Comparison of ENCODE assay signal across 9 cellular contexts in genomic region chr7:45917658-45918057, GRCh38. TPM values are rescaled to one million over a fixed set of nuclear protein-coding genes. Genes with fewer than 3 reads are reported as not detected.
DNase-seq lines count a peak whose midpoint lies in the region; ATAC-seq and TF ChIP-seq lines count a peak whose summit lies in the region.
"Had no signal": no experiment of that assay in that cellular context is flagged by ENCODE, and none has a peak within 500 bp of the region (broad histone marks: within the 10 kb centered on the region; RNA-seq: fewer than 3 reads in every experiment).

No MANE protein-coding gene starts in this region.

- H3K27me3 Mint-ChIP-seq in HFFc6 (ENCODE audit: insufficient read depth): no peaks in the 10 kb centered on the region
- H3K27me3 Mint-ChIP-seq in activated B cell treated with CpG ODN at 0.5 μM for 24 hours: peaks cover 55% of the 10 kb centered on the region

- DNase-seq in NCI-H2081 (lab: John Stamatoyannopoulos, UW) (peak; percentile 58 to 66), NCI-H2081 treated with DMSO at 0.1 percent for 48 hours (lab: John Stamatoyannopoulos, UW) (no peak), HFFc6 (peak; percentile 68), NCI-H1694 (lab: John Stamatoyannopoulos, UW) (peak; percentile 45), activated B cell treated with CpG ODN at 0.5 μM for 24 hours (peak; percentile 62), cerebellar cortex (ENCODE audit: low spot score) (peak; percentile 65), left colon (peak; percentile 43 to 84)
- peak; percentile 80 to 87 for DNase-seq in stimulated activated CD4-positive, alpha-beta T cell treated with anti-CD3 and anti-CD28 coated beads, Interleukin-2, amount 100 ng/mL, for 48 hours

- H3K4me1 Mint-ChIP-seq in HFFc6 (ENCODE audit: low read depth): peaks cover 51% of the 10 kb centered on the region
- H3K4me1 Mint-ChIP-seq in activated B cell treated with CpG ODN at 0.5 μM for 24 hours: peaks cover 11% of the 10 kb centered on the region

- intact Hi-C loops in activated B cell treated with CpG ODN at 0.5 μM for 24 hours (cut with micrococcal nuclease): loop anchor here (1.0 kb wide), 3 partner anchors 1172 to 1337 kb away; no protein-coding TSS in a partner anchor
- intact Hi-C loops in left colon (cut with DNase I, micrococcal nuclease): loop anchor here in 1 of 2 donors (10.0 kb wide), 1 partner anchor 1337 kb away; no protein-coding TSS in a partner anchor

- CTCF ChIA-PET in activated B cell treated with CpG ODN at 0.5 μM for 24 hours (lab: Charles Lee): interaction anchor here (0.6 to 3.1 kb wide), 8 partner anchors 12 to 1336 kb away, joined by 3 to 16 read pairs (median 3); no protein-coding TSS in a partner anchor

- H3K27ac Mint-ChIP-seq in HFFc6 (no peak overlapping the region), activated B cell treated with CpG ODN at 0.5 μM for 24 hours (no peak overlapping the region)

- ATAC-seq in activated B cell treated with CpG ODN at 0.5 μM for 24 hours (ENCODE audit: low read depth): peak; percentile 57
- ATAC-seq in left colon: peak; percentile 65

- POLR2A ChIA-PET in activated B cell treated with CpG ODN at 0.5 μM for 24 hours (lab: Charles Lee): no interaction called here

- H3K36me3 Mint-ChIP-seq in HFFc6 (ENCODE audit: low read depth): peaks cover 40% of the 10 kb centered on the region
- H3K36me3 Mint-ChIP-seq in activated B cell treated with CpG ODN at 0.5 μM for 24 hours (ENCODE audit: low read depth): no peaks in the 10 kb centered on the region

- H3K9me3 Mint-ChIP-seq in HFFc6 (no peaks in the 10 kb centered on the region), activated B cell treated with CpG ODN at 0.5 μM for 24 hours (no peaks in the 10 kb centered on the region)

- TF ChIP-seq CTCF in HFFc6 (IDR thresholded peaks at IDR 0.05): peak; percentile 98
- TF ChIP-seq CTCF in activated B cell treated with CpG ODN at 0.5 μM for 24 hours (IDR thresholded peaks at IDR 0.05): no peak

- H3K4me3 Mint-ChIP-seq in HFFc6 (peak overlapping the region; percentile 98), activated B cell treated with CpG ODN at 0.5 μM for 24 hours (no peak overlapping the region)

RNA-seq across cellular contexts. Expression of gene IGFBP3, which starts 3.4 kb away (rescaled TPM):
- total RNA-seq in HFFc6 (2021; fragmentation: NEBNext Ultra II Directional; extraction: Animal tissue kit (Norgen Biotek cat#: 25700)): 100 to 1,000 TPM; 797 to 983 (median 926) TPM
- not detected in 2 replicates for total RNA-seq in activated B cell treated with CpG ODN at 0.5 μM for 24 hours
- total RNA-seq in left colon: 10 to 100 TPM; 30.9 to 38.0 TPM

RNA-seq across cellular contexts. Expression of gene IGFBP1, which starts 29.4 kb away (rescaled TPM):
- not detected for total RNA-seq in HFFc6 (2021; fragmentation: NEBNext Ultra II Directional; extraction: Animal tissue kit (Norgen Biotek cat#: 25700))
- total RNA-seq in activated B cell treated with CpG ODN at 0.5 μM for 24 hours: not detected in 2 replicates
- not detected for total RNA-seq in left colon

RNA-seq across cellular contexts. Expression of gene CCDC201, which starts 44.8 kb away (rescaled TPM):
- not detected for total RNA-seq in HFFc6 (2021; fragmentation: NEBNext Ultra II Directional; extraction: Animal tissue kit (Norgen Biotek cat#: 25700))
- not detected in 2 replicates for total RNA-seq in activated B cell treated with CpG ODN at 0.5 μM for 24 hours
- not detected for total RNA-seq in left colon
- total RNA-seq: temporal lobe had no signal

Comparison
In these comparisons a context has a peak if more than half of its experiments do, and no peak if none do; other contexts are left out.
1. RNA of gene IGFBP3, which starts 3.4 kb away (total RNA-seq): 797 to 983 TPM in HFFc6 and 30.9 to 38.0 TPM in left colon; not detected in activated B cell treated with CpG ODN at 0.5 μM for 24 hours; every median in the first group is over 10 times any median in the second.